8 cellular contexts compared by ENCODE assay signal in genomic region chr4:105146286-105147219, GRCh38. TPM values are rescaled to one million over a fixed set of nuclear protein-coding genes. Genes with fewer than 3 reads are reported as not detected.
DNase-seq lines count a peak whose midpoint lies in the region; ATAC-seq, FAIRE-seq and TF ChIP-seq lines count a peak whose summit lies in the region.

Gene TET2 (plus strand): TSS chr4:105146876. CDS start chr4:105233943, 87,067 bp downstream.

- ATAC-seq in GM19035 (IDR thresholded peaks at IDR 0.05; ENCODE audit: unreplicated experiment) (peak; percentile 83), HG03280 (IDR thresholded peaks at IDR 0.05; ENCODE audit: unreplicated experiment) (peak; percentile 91)

- peak within 1 kb of the TSS; percentile 99 to 100 for H3K9ac ChIP-seq in kidney (ENCODE audit: low read length in 2 of 2)

- no peak for TF ChIP-seq CTCF in kidney (IDR thresholded peaks at IDR 0.05; ENCODE audit: borderline replicate concordance, extremely low read depth, insufficient read depth)

- FAIRE-seq in kidney (lab: Jason Lieb, UNC), result no peak

- peak within 1 kb of the TSS; percentile 99 to 100 for H3K4me3 ChIP-seq in kidney (ENCODE audit: low read length in 2 of 2)

- H3K9me3 ChIP-seq in kidney (ENCODE audit: control insufficient read depth in 1 of 2, low read length in 2 of 2), result no peaks in the 10 kb centered on the region

- peak within 1 kb of the TSS; percentile 92 to 93 for H3K27ac ChIP-seq in kidney (ENCODE audit: low read depth in 2 of 2, low read length in 2 of 2)

- H3K36me3 ChIP-seq in kidney (ENCODE audit: control insufficient read depth in 1 of 2, insufficient read depth in 2 of 2, low read length in 2 of 2), result no peaks in the 10 kb centered on the region

- H3K4me1 ChIP-seq in kidney (ENCODE audit: control insufficient read depth in 1 of 2, insufficient read depth in 1 of 2, low read depth in 1 of 2, low read length in 2 of 2), result peaks cover 0 to 8% of the 10 kb centered on the region in 2 donors

- intact Hi-C loops in kidney (cut with DNase I), result no loop called here

- DNase-seq in AG08395 (ENCODE audit: low spot score) (peak; percentile 72), NCI-H446 (lab: John Stamatoyannopoulos, UW) (peak; percentile 71 to 80), cerebellar cortex (ENCODE audit: low spot score) (peak; percentile 76), kidney (peak; percentile 93)
- peak; percentile 65 for DNase-seq in activated CD4-positive, alpha-beta T cell treated with anti-CD3 and anti-CD28 coated beads for 1 hour
- DNase-seq in stimulated activated CD4-positive, alpha-beta T cell treated with anti-CD3 and anti-CD28 coated beads, Interleukin-12 subunit alpha, Interleukin-12 subunit beta, amount 100 ng/mL, for 48 hours (ENCODE audit: low read depth in 2 of 3, low spot score in 1 of 3), result peak; percentile 62 to 74 (median 68)

RNA-seq across cellular contexts. Expression of gene TET2, which starts in this region (rescaled TPM):
- 31.5 TPM for total RNA-seq in kidney
- polyA plus RNA-seq in kidney (ENCODE audit: insufficient read depth, low read depth, low replicate concordance), result 1.8 TPM

Comparison
In these comparisons a context has a peak if more than half of its experiments do, and no peak if none do; other contexts are left out.
1. Peak in every context shown above with its lines: DNase-seq, ATAC-seq, H3K4me3 ChIP-seq and H3K27ac ChIP-seq.